ENCODE assay signal across 12 cellular contexts in genomic region chr2:160075171-160075570, GRCh38. TPM values are rescaled to one million over a fixed set of nuclear protein-coding genes. Genes with fewer than 3 reads are reported as not detected.
DNase-seq lines count a peak whose midpoint lies in the region; ATAC-seq and TF ChIP-seq lines count a peak whose summit lies in the region.
"Had no signal": no experiment of that assay in that cellular context is flagged by ENCODE, and none has a peak within 500 bp of the region (broad histone marks: within the 10 kb centered on the region; RNA-seq: fewer than 3 reads in every experiment).

No MANE protein-coding gene starts in this region.

- no peak for ATAC-seq in activated CD8-positive, alpha-beta T cell treated with anti-CD3 and anti-CD28 coated beads, Interleukin-2, amount 10 ng/mL, durations not matched to agents 7 days and 5 days
- ATAC-seq in GM21528 (IDR thresholded peaks at IDR 0.05; ENCODE audit: low FRiP score, unreplicated experiment): no peak
- ATAC-seq: body of pancreas had no signal

- WGBS in stomach, 5 donors: 60 to 94% (median 80%) methylated on average over 5 of the region's 5 CpGs

- no peaks in the 10 kb centered on the region for H3K79me2 ChIP-seq in PC-9 (ENCODE audit: low read depth)

- H3K27me3 ChIP-seq in stomach (no peaks in the 10 kb centered on the region), PC-9 (ENCODE audit: insufficient read depth, low read depth) (no peaks in the 10 kb centered on the region)
- H3K27me3 ChIP-seq: body of pancreas, esophagus squamous epithelium had no signal

- no peaks in the 10 kb centered on the region for H3F3A ChIP-seq in PC-9 (ENCODE audit: insufficient read depth, low read depth)

- no TSS peak for BruUV-seq in PC-9 (replicated peaks; lab: Mats Ljungman, UMichigan)

- H3K36me3 ChIP-seq in stomach (no peaks in the 10 kb centered on the region), PC-9 (ENCODE audit: low read depth) (no peaks in the 10 kb centered on the region)
- H3K36me3 ChIP-seq: esophagus squamous epithelium had no signal

- no peaks in the 10 kb centered on the region for H3K9me3 Mint-ChIP-seq in activated CD8-positive, alpha-beta T cell treated with anti-CD3 and anti-CD28 coated beads, Interleukin-2, amount 10 ng/mL, durations not matched to agents 7 days and 5 days (ENCODE audit: insufficient read depth)

- H3K27me3 Mint-ChIP-seq in activated CD8-positive, alpha-beta T cell treated with anti-CD3 and anti-CD28 coated beads, Interleukin-2, amount 10 ng/mL, durations not matched to agents 7 days and 5 days (ENCODE audit: low read depth): peaks cover 7% of the 10 kb centered on the region

- no peak overlapping the region for H3K27ac Mint-ChIP-seq in activated CD8-positive, alpha-beta T cell treated with anti-CD3 and anti-CD28 coated beads, Interleukin-2, amount 10 ng/mL, durations not matched to agents 7 days and 5 days

- H4K20me1 ChIP-seq in PC-9 (ENCODE audit: insufficient read depth): no peaks in the 10 kb centered on the region

- H3K27ac ChIP-seq in stomach: no peak overlapping the region
- H3K27ac ChIP-seq in PC-9: no peak overlapping the region
- H3K27ac ChIP-seq: body of pancreas, esophagus squamous epithelium had no signal

- no peak for TF ChIP-seq POLR2A in stomach (IDR thresholded peaks at IDR 0.05)

- TF ChIP-seq EP300 in stomach (IDR thresholded peaks at IDR 0.05): no peak

- TF ChIP-seq CTCF in fibroblast of the aortic adventitia (IDR thresholded peaks at IDR 0.05; ENCODE audit: insufficient read depth, low read length): no peak
- no peak for TF ChIP-seq CTCF in stomach (IDR thresholded peaks at IDR 0.05)
- TF ChIP-seq CTCF in PC-9 (conservative IDR thresholded peaks at IDR 0.05): no peak

- H3K4me1 ChIP-seq in stomach (peaks cover 3 to 20% (median 13%) of the 10 kb centered on the region in 4 donors), PC-9 (replicated peaks; ENCODE audit: insufficient read depth) (peaks cover 10% of the 10 kb centered on the region)

- H3K4me3 ChIP-seq in fibroblast of the aortic adventitia (ENCODE audit: low read depth, low read length): no peak overlapping the region
- H3K4me3 ChIP-seq in stomach: no peak overlapping the region
- no peak overlapping the region for H3K4me3 ChIP-seq in PC-9
- H3K4me3 ChIP-seq: body of pancreas, esophagus squamous epithelium had no signal

- intact Hi-C loops in stomach (cut with DNase I; ENCODE audit: low total_unique reads) (no loop called here), PC-9 (cut with micrococcal nuclease; ENCODE audit: unreplicated experiment) (no loop called here)

- DNase-seq in H4 (ENCODE audit: low spot score) (peak; percentile 65), amniotic epithelial cell (ENCODE audit: low read depth) (peak; percentile 29), fibroblast of the aortic adventitia (ENCODE audit: low read depth) (peak; percentile 95), stomach (peak; percentile 32), PC-9 (no peak), C1 segment of cervical spinal cord (lab: John Stamatoyannopoulos, UW) (no peak)
- DNase-seq in activated CD8-positive, alpha-beta T cell treated with anti-CD3 and anti-CD28 coated beads, Interleukin-2, amount 10 ng/mL, durations not matched to agents 7 days and 5 days: no peak
- DNase-seq: body of pancreas, esophagus squamous epithelium, kidney glomerular epithelial cell, MM.1S had no signal

- no peak overlapping the region for H3K4me2 ChIP-seq in PC-9

- no peaks in the 10 kb centered on the region for H3K9me2 ChIP-seq in PC-9 (ENCODE audit: insufficient read depth)

- H2AFZ ChIP-seq in PC-9: no peak overlapping the region

- no peak overlapping the region for H3K4me3 Mint-ChIP-seq in activated CD8-positive, alpha-beta T cell treated with anti-CD3 and anti-CD28 coated beads, Interleukin-2, amount 10 ng/mL, durations not matched to agents 7 days and 5 days

- no peaks in the 10 kb centered on the region for H3K4me1 Mint-ChIP-seq in activated CD8-positive, alpha-beta T cell treated with anti-CD3 and anti-CD28 coated beads, Interleukin-2, amount 10 ng/mL, durations not matched to agents 7 days and 5 days (ENCODE audit: low read depth)

- H3K9me3 ChIP-seq in stomach: peaks cover 0 to 7% (median 0%) of the 10 kb centered on the region in 4 donors
- H3K9me3 ChIP-seq in PC-9 (ENCODE audit: insufficient read depth, low read depth): no peaks in the 10 kb centered on the region
- H3K9me3 ChIP-seq: body of pancreas, esophagus squamous epithelium had no signal

- POLR2A ChIA-PET in activated CD8-positive, alpha-beta T cell treated with anti-CD3 and anti-CD28 coated beads, Interleukin-2, amount 10 ng/mL, durations not matched to agents 7 days and 5 days (lab: Charles Lee): no interaction called here
- POLR2A ChIA-PET in PC-9 (lab: Charles Lee; ENCODE audit: unreplicated experiment): no interaction called here

- H3K36me3 Mint-ChIP-seq in activated CD8-positive, alpha-beta T cell treated with anti-CD3 and anti-CD28 coated beads, Interleukin-2, amount 10 ng/mL, durations not matched to agents 7 days and 5 days (ENCODE audit: low read depth): no peaks in the 10 kb centered on the region

- CTCF ChIA-PET in activated CD8-positive, alpha-beta T cell treated with anti-CD3 and anti-CD28 coated beads, Interleukin-2, amount 10 ng/mL, durations not matched to agents 7 days and 5 days (lab: Charles Lee): no interaction called here
- CTCF ChIA-PET in PC-9 (lab: Charles Lee): interaction anchor here (0.6 kb wide), 1 partner anchor 1291 kb away, joined by 3 read pairs; no protein-coding TSS in a partner anchor

RNA-seq across cellular contexts. Expression of gene PLA2R1, which starts 12.8 kb away (rescaled TPM):
- 0.06 TPM in 1 of 2 replicates, not detected in the other for total RNA-seq in H4 (2014; rRNA removed; shearing (Covaris generic))
- total RNA-seq in fibroblast of the aortic adventitia (ENCODE audit: low replicate concordance) (25.0 and 27.0 TPM in 2 replicates), stomach (1 to 10 TPM; 1.7 to 6.8 (median 4.9) TPM), PC-9 (2021) (0.33 and 0.40 TPM in 2 replicates)
- polyA plus RNA-seq in stomach: 1 to 10 TPM in 1 of 3 donors, under 1 TPM in 2; 0.31 to 3.9 (median 0.81) TPM
- total RNA-seq in activated CD8-positive, alpha-beta T cell treated with anti-CD3 and anti-CD28 coated beads, Interleukin-2, amount 10 ng/mL, durations not matched to agents 7 days and 5 days: not detected

Comparison
In these comparisons a context has a peak if more than half of its experiments do, and no peak if none do; other contexts are left out.
1. DNase-seq: peak in H4 (single experiment), amniotic epithelial cell (single experiment), fibroblast of the aortic adventitia (single experiment) and stomach (single experiment); none in activated CD8-positive, alpha-beta T cell treated with anti-CD3 and anti-CD28 coated beads, Interleukin-2, amount 10 ng/mL, durations not matched to agents 7 days and 5 days (single experiment), PC-9 (0 of 2) and C1 segment of cervical spinal cord (0 of 14).